ENCODE assay signal across 1 cellular context in genomic region chr22:22692707-22693530, GRCh38.
TF ChIP-seq lines count a peak whose summit lies in the region.

No MANE protein-coding gene starts in this region.

TF ChIP-seq in H1, 55 proteins besides CTCF, POLR2A, EP300 and RAD21:
- peak; percentile 48; the same call in 1 of the 2 replicates for TF ChIP-seq TCF12 (IDR thresholded peaks at IDR 0.05; ENCODE audit: low read depth, low read length)
- TF ChIP-seq HDAC6 (IDR thresholded peaks at IDR 0.05; ENCODE audit: low read depth, low read length): no peak
- TF ChIP-seq KDM1A (IDR thresholded peaks at IDR 0.05; ENCODE audit: borderline replicate concordance, low read length): no peak
- TF ChIP-seq EZH2 (IDR thresholded peaks at IDR 0.05; ENCODE audit: low read depth, low read length, severe bottlenecking): no peak
- TF ChIP-seq POLR2AphosphoS5 (IDR thresholded peaks at IDR 0.05; ENCODE audit: low read depth, low read length): no peak
- TF ChIP-seq BCL11A (IDR thresholded peaks at IDR 0.05; ENCODE audit: low read depth in 2 of 2, low read length in 2 of 2): no peak
